25 cellular contexts compared by ENCODE assay signal in genomic region chr19:14563590-14563926, GRCh38. TPM values are rescaled to one million over a fixed set of nuclear protein-coding genes. Genes with fewer than 3 reads are reported as not detected.
DNase-seq lines count a peak whose midpoint lies in the region; ATAC-seq, FAIRE-seq and TF ChIP-seq lines count a peak whose summit lies in the region.
"Had no signal": no experiment of that assay in that cellular context is flagged by ENCODE, and none has a peak within 500 bp of the region (broad histone marks: within the 10 kb centered on the region; RNA-seq: fewer than 3 reads in every experiment).

No MANE protein-coding gene starts in this region.

- WGBS in HUES64 = 95% methylated on average over 16 of the region's 16 CpGs
- 90% methylated on average over 16 of the region's 16 CpGs; no CpG with 5 or more reads in 1 of the 2 experiments for WGBS in H1 (ENCODE audit: extremely low coverage in 1 of 2, insufficient coverage in 1 of 2, insufficient read length in 1 of 2, insufficient replicate concordance in 2 of 2, low coverage in 1 of 2, low lambda C conversion rate in 2 of 2, missing lambda C conversion rate in 1 of 2), 2 experiments

- peak overlapping the region; percentile 32; the same call in 1 of the 2 replicates for H2BK20ac ChIP-seq in H1 (ENCODE audit: low read length)

- POLR2A ChIA-PET in H1 (lab: Charles Lee; ENCODE audit: partially characterized antibody) = interaction anchor here (1.2 to 3.2 kb wide), 2 partner anchors 9 to 13 kb away, joined by 4 to 11 read pairs; partner anchors contain the start of gene NDUFB7

- peaks cover 19% of the 10 kb centered on the region for H3K36me3 ChIP-seq in left ventricle myocardium inferior
- H3K36me3 ChIP-seq in HUES64 (ENCODE audit: insufficient read depth, low read length) = peaks cover 19% of the 10 kb centered on the region
- H3K36me3 ChIP-seq in H1 (ENCODE audit: control insufficient read depth in 2 of 4, insufficient read depth in 4 of 4, low read length in 3 of 4) = peaks cover 0 to 16% (median 6%) of the 10 kb centered on the region in 4 experiments; a peak in 3 of 8 replicates

- H3K14ac ChIP-seq in H1 (ENCODE audit: insufficient read length) = no peak overlapping the region

- H3K9me3 ChIP-seq in left ventricle myocardium inferior (replicated peaks) = no peaks in the 10 kb centered on the region
- no peaks in the 10 kb centered on the region for H3K9me3 ChIP-seq in HUES64 (ENCODE audit: insufficient read depth, low read depth, low read length)
- H3K9me3 ChIP-seq in H1 (ENCODE audit: insufficient read depth in 2 of 2, low read depth in 1 of 2, low read length in 1 of 2) = no peaks in the 10 kb centered on the region
- H3K9me3 ChIP-seq: HAP-1, sigmoid colon had no signal

- DNase-seq in left ventricle myocardium inferior (no peak), Right ventricle myocardium inferior (ENCODE audit: missing footprints) (no peak), H1 (ENCODE audit: low read depth in 1 of 2, low spot score in 2 of 2) (peak in 1 of 2 experiments; percentile 49), ureter (ENCODE audit: low spot score) (no peak), NOMO-1 treated with dmso at 0.1 percent for 144 hours (lab: John Stamatoyannopoulos, UW; ENCODE audit: unreplicated experiment) (no peak), ACHN (no peak)
- no peak for DNase-seq in stimulated activated effector memory CD8-positive, alpha-beta T cell treated with anti-CD3 and anti-CD28 coated beads, Interleukin-12 subunit alpha, Interleukin-12 subunit beta, amount 100 ng/mL, for 72 hours (ENCODE audit: low spot score in 2 of 2)
- DNase-seq: activated CD8-positive, alpha-beta memory T cell treated with anti-CD3 and anti-CD28 coated beads, Interleukin-2, amount 50 U/mL, for 4 hours; kidney; nucleus accumbens; sigmoid colon had no signal

- no peak overlapping the region for H3K23ac ChIP-seq in H1 (ENCODE audit: insufficient read length)

- in situ Hi-C loops in ACHN (cut with HindIII; ENCODE audit: low pct_ligation_motif_present, low pct_unique_long_range_greater_than_20kb, low sequenced_read_pairs) = no loop called here

- no peak overlapping the region for H2AK5ac ChIP-seq in H1 (ENCODE audit: low read depth, low read length)

- no peak overlapping the region for H2BK120ac ChIP-seq in H1 (replicated peaks; ENCODE audit: low read depth, low read length)

- 0 out of 2 replicates have a peak overlapping the region, but pooled peaks have one; percentile 2 for H2BK15ac ChIP-seq in H1 (ENCODE audit: low read length)

- TF ChIP-seq POLR2A in H1 (IDR thresholded peaks at IDR 0.05; ENCODE audit: control extremely low read depth in 1 of 2, low read depth in 2 of 2, low read length in 2 of 2) = no peak

- no peak overlapping the region; the same call in 1 of the 2 replicates for H2BK12ac ChIP-seq in H1 (ENCODE audit: low read depth, low read length)

- H3K27ac ChIP-seq in left ventricle myocardium inferior (replicated peaks) (peak overlapping the region; percentile 92), HUES64 (ENCODE audit: low read depth, low read length) (peak overlapping the region; percentile 52; the same call in 1 of the 2 replicates), H1 (ENCODE audit: low read depth, low read length) (peak overlapping the region; percentile 6; the same call in 1 of the 2 replicates)
- H3K27ac ChIP-seq: sigmoid colon had no signal

- no peak overlapping the region; a peak in 1 of 4 replicates for H3K4me2 ChIP-seq in H1 (ENCODE audit: insufficient read depth in 1 of 2, low read depth in 2 of 2, low read length in 2 of 2)

- peaks cover 2 to 16% of the 10 kb centered on the region in 2 experiments for H4K20me1 ChIP-seq in H1 (replicated peaks in 1 of 2; ENCODE audit: control insufficient read depth in 1 of 2, insufficient read depth in 2 of 2, low read length in 2 of 2)

- CTCF ChIA-PET in H1 (lab: Charles Lee; ENCODE audit: partially characterized antibody) = interaction anchor here (1.0 to 3.1 kb wide), 4 partner anchors 10 to 222 kb away, joined by 3 to 13 read pairs (median 6); partner anchors contain the start of gene ZNF333

- no peak for FAIRE-seq in H1 (lab: Jason Lieb, UNC)
- FAIRE-seq: kidney, RCC 7860, TTC549 had no signal

- no peak overlapping the region for H4K91ac ChIP-seq in H1 (replicated peaks; ENCODE audit: insufficient read length, low read length)

- H3K27me3 ChIP-seq in left ventricle myocardium inferior (ENCODE audit: low read depth) = no peaks in the 10 kb centered on the region
- no peaks in the 10 kb centered on the region for H3K27me3 ChIP-seq in HUES64 (ENCODE audit: insufficient read depth, low read length)
- no peaks in the 10 kb centered on the region for H3K27me3 ChIP-seq in H1 (replicated peaks in 1 of 4; ENCODE audit: control insufficient read depth in 3 of 4, extremely low read depth in 1 of 4, insufficient read depth in 3 of 4, low read length in 3 of 4)
- H3K27me3 ChIP-seq: sigmoid colon had no signal

- no peak overlapping the region for H4K5ac ChIP-seq in H1 (ENCODE audit: insufficient read length, low read depth, low read length)

- peaks cover 27% of the 10 kb centered on the region for H3K36me3 Mint-ChIP-seq in stimulated activated effector memory CD8-positive, alpha-beta T cell treated with anti-CD3 and anti-CD28 coated beads, Interleukin-12 subunit alpha, Interleukin-12 subunit beta, amount 100 ng/mL, for 72 hours
- H3K36me3 Mint-ChIP-seq: IgD-negative memory B cell had no signal

- peak overlapping the region; percentile 90; the same call in 1 of the 2 replicates for H2BK5ac ChIP-seq in H1 (ENCODE audit: low read depth, low read length)

- no peak for TF ChIP-seq EP300 in H1 (IDR thresholded peaks at IDR 0.05; ENCODE audit: borderline replicate concordance in 1 of 2, low read depth in 2 of 2, low read length in 2 of 2)

- peak overlapping the region; percentile 78; the same call in 1 of the 2 replicates for H3K18ac ChIP-seq in H1 (ENCODE audit: extremely low read depth, low read length)

- no peak for TF ChIP-seq RAD21 in H1 (IDR thresholded peaks at IDR 0.05 in 1 of 2, conservative IDR thresholded peaks at IDR 0.05 in 1 of 2; ENCODE audit: low read depth in 2 of 2, low read length in 2 of 2)

- H3K9ac ChIP-seq in HUES64 (ENCODE audit: low read depth, low read length) (no peak overlapping the region), H1 (replicated peaks in 1 of 4; ENCODE audit: extremely low read depth in 1 of 4, low read depth in 3 of 4, low read length in 3 of 4) (no peak overlapping the region)

- H3K27ac Mint-ChIP-seq in stimulated activated effector memory CD8-positive, alpha-beta T cell treated with anti-CD3 and anti-CD28 coated beads, Interleukin-12 subunit alpha, Interleukin-12 subunit beta, amount 100 ng/mL, for 72 hours = peak overlapping the region; percentile 92
- H3K27ac Mint-ChIP-seq: activated CD4-positive, alpha-beta memory T cell treated with anti-CD3 and anti-CD28 coated beads, Interleukin-2, amount 10 ng/mL, durations not matched to agents 7 days and 5 days; activated naive CD4-positive, alpha-beta T cell treated with anti-CD3 and anti-CD28 coated beads, Interleukin-2, amount 10 ng/mL, durations not matched to agents 7 days and 5 days; progenitor cell of endocrine pancreas; type B pancreatic cell had no signal

- ATAC-seq in Right ventricle myocardium inferior = no peak
- peak; percentile 1 for ATAC-seq in stimulated activated effector memory CD8-positive, alpha-beta T cell treated with anti-CD3 and anti-CD28 coated beads, Interleukin-12 subunit alpha, Interleukin-12 subunit beta, amount 100 ng/mL, for 72 hours

- peaks cover 0 to 17% of the 10 kb centered on the region in 2 experiments; a peak in 1 of 4 replicates for H3K79me2 ChIP-seq in H1 (ENCODE audit: control insufficient read depth in 1 of 2, insufficient read depth in 2 of 2, low read length in 2 of 2)

- no peaks in the 10 kb centered on the region for H3K9me3 Mint-ChIP-seq in stimulated activated effector memory CD8-positive, alpha-beta T cell treated with anti-CD3 and anti-CD28 coated beads, Interleukin-12 subunit alpha, Interleukin-12 subunit beta, amount 100 ng/mL, for 72 hours
- H3K9me3 Mint-ChIP-seq: activated CD4-positive, alpha-beta memory T cell treated with anti-CD3 and anti-CD28 coated beads, Interleukin-2, amount 10 ng/mL, durations not matched to agents 7 days and 5 days; activated naive CD4-positive, alpha-beta T cell treated with anti-CD3 and anti-CD28 coated beads, Interleukin-2, amount 10 ng/mL, durations not matched to agents 7 days and 5 days; IgD-negative memory B cell; naive thymus-derived CD4-positive, alpha-beta T cell; type B pancreatic cell had no signal

- peak overlapping the region; percentile 54 for H3K4me3 Mint-ChIP-seq in stimulated activated effector memory CD8-positive, alpha-beta T cell treated with anti-CD3 and anti-CD28 coated beads, Interleukin-12 subunit alpha, Interleukin-12 subunit beta, amount 100 ng/mL, for 72 hours
- H3K4me3 Mint-ChIP-seq: activated CD4-positive, alpha-beta memory T cell treated with anti-CD3 and anti-CD28 coated beads, Interleukin-2, amount 10 ng/mL, durations not matched to agents 7 days and 5 days; activated naive CD4-positive, alpha-beta T cell treated with anti-CD3 and anti-CD28 coated beads, Interleukin-2, amount 10 ng/mL, durations not matched to agents 7 days and 5 days; IgD-negative memory B cell; naive thymus-derived CD4-positive, alpha-beta T cell; type B pancreatic cell had no signal

- H3K4me1 ChIP-seq in left ventricle myocardium inferior (peaks cover 63% of the 10 kb centered on the region), HUES64 (ENCODE audit: insufficient read depth, low read length) (peaks cover 35% of the 10 kb centered on the region), H1 (replicated peaks in 1 of 4; ENCODE audit: control insufficient read depth in 3 of 4, insufficient read depth in 4 of 4, low read length in 3 of 4) (peaks cover 0 to 41% (median 34%) of the 10 kb centered on the region in 4 experiments; a peak in 6 of 7 replicates)
- H3K4me1 ChIP-seq: HAP-1, sigmoid colon had no signal

- peaks cover 53% of the 10 kb centered on the region for H3K4me1 Mint-ChIP-seq in stimulated activated effector memory CD8-positive, alpha-beta T cell treated with anti-CD3 and anti-CD28 coated beads, Interleukin-12 subunit alpha, Interleukin-12 subunit beta, amount 100 ng/mL, for 72 hours

- H3K23me2 ChIP-seq in H1 (ENCODE audit: low read depth, low read length) = no peaks in the 10 kb centered on the region

- H3K4me3 ChIP-seq in left ventricle myocardium inferior (peak overlapping the region; percentile 50), HUES64 (ENCODE audit: low read length) (no peak overlapping the region), H1 (ENCODE audit: extremely low read depth in 1 of 4, insufficient read depth in 2 of 4, low read depth in 3 of 4, low read length in 4 of 4) (no peak overlapping the region)
- H3K4me3 ChIP-seq: GM12878, HAP-1, sigmoid colon had no signal

- H3K79me1 ChIP-seq in H1 (ENCODE audit: low read depth, low read length) = peaks cover 5% of the 10 kb centered on the region

- no peak overlapping the region; the same call in 1 of the 2 replicates for H4K8ac ChIP-seq in H1 (ENCODE audit: extremely low read depth, insufficient read depth, low read length)

- no peak overlapping the region for H3K56ac ChIP-seq in H1 (replicated peaks; ENCODE audit: insufficient read length, low read depth, low read length)

- no peak overlapping the region for H2AFZ ChIP-seq in H1 (ENCODE audit: low read length)

- intact Hi-C loops in left ventricle myocardium inferior (cut with micrococcal nuclease) = no loop called here
- intact Hi-C loops in Right ventricle myocardium inferior (cut with DNase I) = no loop called here

- TF ChIP-seq CTCF in left ventricle myocardium inferior (IDR thresholded peaks at IDR 0.05; ENCODE audit: borderline replicate concordance) (no peak), H1 (IDR thresholded peaks at IDR 0.05; ENCODE audit: control extremely low read depth in 1 of 3, insufficient read depth in 1 of 3, low read depth in 1 of 3, low read length in 3 of 3) (no peak)

- no peak overlapping the region for H3K4ac ChIP-seq in H1 (replicated peaks; ENCODE audit: insufficient read length, low read depth, low read length)

RNA-seq across cellular contexts. Expression of gene NDUFB7, which starts 8.3 kb away (rescaled TPM):
- total RNA-seq in left ventricle myocardium inferior = 501 TPM
- 529 TPM for total RNA-seq in Right ventricle myocardium inferior
- polyA plus RNA-seq in HUES64 (2013, experiment 1 of 2) = 132 TPM
- 143 TPM for polyA plus RNA-seq in HUES64 (2013, experiment 2 of 2)
- total RNA-seq in H1 (2021; fragmentation: NEBNext Ultra II Directional; extraction: Animal tissue kit (Norgen Biotek cat#: 25700)) = 151 and 161 TPM in 2 replicates
- polyA plus RNA-seq in H1 (2011; rRNA removed) = 740 and 777 TPM in 2 replicates
- 516 TPM for polyA plus RNA-seq in H1 (2011; cell fraction: cytosol; rRNA removed)
- 409 TPM for polyA plus RNA-seq in H1 (2011; cell fraction: nucleus; rRNA removed)
- polyA plus RNA-seq in H1 (2012, experiment 1 of 2) = 92.3 to 278 TPM (median 228 TPM) in 4 replicates
- 239 TPM for polyA plus RNA-seq in H1 (2012, experiment 2 of 2)
- polyA plus RNA-seq in H1 (2013, experiment 1 of 2) = 244 TPM
- polyA plus RNA-seq in H1 (2013, experiment 2 of 2) = 241 TPM
- polyA minus RNA-seq in H1 (2011; rRNA and poly(A)+ RNA removed) = 37.4 and 68.2 TPM in 2 replicates
- 113 TPM for polyA minus RNA-seq in H1 (2011; cell fraction: cytosol; rRNA and poly(A)+ RNA removed)
- polyA minus RNA-seq in H1 (2011; cell fraction: nucleus; rRNA and poly(A)+ RNA removed) = 93.4 TPM
- total RNA-seq in ureter = 169 TPM

RNA-seq across cellular contexts. Expression of gene CLEC17A, which starts 19.3 kb away (rescaled TPM):
- total RNA-seq in left ventricle myocardium inferior (not detected), Right ventricle myocardium inferior (not detected), ureter (0.26 TPM)
- polyA plus RNA-seq in HUES64 (2013, experiment 1 of 2) = not detected
- not detected for polyA plus RNA-seq in HUES64 (2013, experiment 2 of 2)
- not detected in 2 replicates for total RNA-seq in H1 (2021; fragmentation: NEBNext Ultra II Directional; extraction: Animal tissue kit (Norgen Biotek cat#: 25700))
- polyA plus RNA-seq in H1 (2011; rRNA removed) = not detected in 2 replicates
- polyA plus RNA-seq in H1 (2011; cell fraction: cytosol; rRNA removed) = not detected
- not detected for polyA plus RNA-seq in H1 (2011; cell fraction: nucleus; rRNA removed)
- not detected in 4 replicates for polyA plus RNA-seq in H1 (2012, experiment 1 of 2)
- not detected for polyA plus RNA-seq in H1 (2012, experiment 2 of 2)
- polyA plus RNA-seq in H1 (2013, experiment 1 of 2) = 0.04 TPM
- 0.09 TPM for polyA plus RNA-seq in H1 (2013, experiment 2 of 2)
- polyA minus RNA-seq in H1 (2011; rRNA and poly(A)+ RNA removed) = not detected in 2 replicates
- not detected for polyA minus RNA-seq in H1 (2011; cell fraction: cytosol; rRNA and poly(A)+ RNA removed)
- polyA minus RNA-seq in H1 (2011; cell fraction: nucleus; rRNA and poly(A)+ RNA removed) = not detected
- total RNA-seq: activated CD4-positive, alpha-beta memory T cell treated with anti-CD3 and anti-CD28 coated beads, Interleukin-2, amount 10 ng/mL, durations not matched to agents 7 days and 5 days; progenitor cell of endocrine pancreas; sigmoid colon; T-helper 1 cell treated with Interleukin-12 subunit alpha and Interleukin-12 subunit beta and Interleukin-4 antibody, amounts not matched to agents 30 ng/mL and 1 ng/mL, for 36 hours had no signal
- polyA plus RNA-seq: AG04450, BJ had no signal

RNA-seq across cellular contexts. Expression of gene TECR, which starts 34.2 kb away (rescaled TPM):
- total RNA-seq in left ventricle myocardium inferior (69.3 TPM), Right ventricle myocardium inferior (77.4 TPM), ureter (104 TPM)
- polyA plus RNA-seq in HUES64 (2013, experiment 1 of 2) = 87.7 TPM
- polyA plus RNA-seq in HUES64 (2013, experiment 2 of 2) = 95.2 TPM
- 172 and 179 TPM in 2 replicates for total RNA-seq in H1 (2021; fragmentation: NEBNext Ultra II Directional; extraction: Animal tissue kit (Norgen Biotek cat#: 25700))
- 405 and 439 TPM in 2 replicates for polyA plus RNA-seq in H1 (2011; rRNA removed)
- 162 TPM for polyA plus RNA-seq in H1 (2011; cell fraction: cytosol; rRNA removed)
- 283 TPM for polyA plus RNA-seq in H1 (2011; cell fraction: nucleus; rRNA removed)
- 145 to 221 TPM (median 207 TPM) in 4 replicates for polyA plus RNA-seq in H1 (2012, experiment 1 of 2)
- polyA plus RNA-seq in H1 (2012, experiment 2 of 2) = 342 TPM
- polyA plus RNA-seq in H1 (2013, experiment 1 of 2) = 342 TPM
- 367 TPM for polyA plus RNA-seq in H1 (2013, experiment 2 of 2)
- 119 and 162 TPM in 2 replicates for polyA minus RNA-seq in H1 (2011; rRNA and poly(A)+ RNA removed)
- polyA minus RNA-seq in H1 (2011; cell fraction: cytosol; rRNA and poly(A)+ RNA removed) = 154 TPM
- polyA minus RNA-seq in H1 (2011; cell fraction: nucleus; rRNA and poly(A)+ RNA removed) = 83.2 TPM

RNA-seq across cellular contexts. Expression of gene DNAJB1, which starts 45.4 kb away (rescaled TPM):
- total RNA-seq in left ventricle myocardium inferior (48.7 TPM), Right ventricle myocardium inferior (46.9 TPM), ureter (81.6 TPM)
- polyA plus RNA-seq in HUES64 (2013, experiment 1 of 2) = 51.3 TPM
- 46.2 TPM for polyA plus RNA-seq in HUES64 (2013, experiment 2 of 2)
- total RNA-seq in H1 (2021; fragmentation: NEBNext Ultra II Directional; extraction: Animal tissue kit (Norgen Biotek cat#: 25700)) = 62.6 and 62.9 TPM in 2 replicates
- polyA plus RNA-seq in H1 (2011; rRNA removed) = 51.7 and 64.3 TPM in 2 replicates
- polyA plus RNA-seq in H1 (2011; cell fraction: cytosol; rRNA removed) = 47.3 TPM
- polyA plus RNA-seq in H1 (2011; cell fraction: nucleus; rRNA removed) = 42.9 TPM
- polyA plus RNA-seq in H1 (2012, experiment 1 of 2) = 50.1 to 59.1 TPM (median 56.6 TPM) in 4 replicates
- 62.1 TPM for polyA plus RNA-seq in H1 (2012, experiment 2 of 2)
- polyA plus RNA-seq in H1 (2013, experiment 1 of 2) = 29.4 TPM
- polyA plus RNA-seq in H1 (2013, experiment 2 of 2) = 31.6 TPM
- polyA minus RNA-seq in H1 (2011; rRNA and poly(A)+ RNA removed) = 52.8 and 55.7 TPM in 2 replicates
- polyA minus RNA-seq in H1 (2011; cell fraction: cytosol; rRNA and poly(A)+ RNA removed) = 23.5 TPM
- 28.5 TPM for polyA minus RNA-seq in H1 (2011; cell fraction: nucleus; rRNA and poly(A)+ RNA removed)

Comparison
In these comparisons a context has a peak if more than half of its experiments do, and no peak if none do; other contexts are left out.
1. H3K27ac ChIP-seq: peak in every context shown above with its lines; median percentile 92 in left ventricle myocardium inferior; 52 in HUES64; 6 in H1.